24 cellular contexts compared by ENCODE assay signal in genomic region chr12:87520968-87521367, GRCh38.
"Had no signal": no experiment of that assay in that cellular context is flagged by ENCODE, and none has a peak within 500 bp of the region (broad histone marks: within the 10 kb centered on the region; RNA-seq: fewer than 3 reads in every experiment).

No MANE protein-coding gene starts in this region.

- ATAC-seq: effector memory CD8-positive, alpha-beta T cell; esophagus mucosa; foreskin keratinocyte; gastrocnemius medialis; gastroesophageal sphincter; heart left ventricle; heart right ventricle had no signal

- H3K27me3 ChIP-seq: colonic mucosa, dorsolateral prefrontal cortex, esophagus muscularis mucosa, esophagus squamous epithelium, foreskin keratinocyte, gastrocnemius medialis, gastroesophageal sphincter, heart left ventricle, heart right ventricle had no signal

- H3K27ac ChIP-seq: colonic mucosa, coronary artery, dorsolateral prefrontal cortex, epithelial cell of prostate, esophagus muscularis mucosa, esophagus squamous epithelium, foreskin keratinocyte, gastrocnemius medialis, gastroesophageal sphincter, heart left ventricle, heart right ventricle had no signal

- H3K4me3 ChIP-seq: colonic mucosa, coronary artery, dorsolateral prefrontal cortex, esophagus muscularis mucosa, esophagus squamous epithelium, gastrocnemius medialis, gastroesophageal sphincter, heart left ventricle, heart right ventricle had no signal

- H3K9me3 ChIP-seq: colonic mucosa, esophagus muscularis mucosa, esophagus squamous epithelium, gastrocnemius medialis, gastroesophageal sphincter, heart left ventricle had no signal

- DNase-seq: colonic mucosa; cortex of kidney; dermis blood vessel endothelial cell; dorsolateral prefrontal cortex; effector CD4-positive, alpha-beta T cell; effector CD8-positive, alpha-beta T cell; effector memory CD4-positive, alpha-beta T cell; effector memory CD8-positive, alpha-beta T cell; endodermal cell; erythroblast; esophagus squamous epithelium; foreskin fibroblast; foreskin keratinocyte; foreskin melanocyte; gastrocnemius medialis; glutamatergic neuron; head of caudate nucleus; heart left ventricle; heart right ventricle had no signal

- H3K36me3 ChIP-seq: colonic mucosa, esophagus muscularis mucosa, esophagus squamous epithelium, gastrocnemius medialis, gastroesophageal sphincter, heart left ventricle, heart right ventricle had no signal

- H3K4me1 ChIP-seq: colonic mucosa, esophagus muscularis mucosa, gastrocnemius medialis, gastroesophageal sphincter, heart right ventricle had no signal
